In genomic region chr10:97452352-97452751, GRCh38 we compare ENCODE assay signal across 21 cellular contexts. TPM values are rescaled to one million over a fixed set of nuclear protein-coding genes. Genes with fewer than 3 reads are reported as not detected.
DNase-seq lines count a peak whose midpoint lies in the region; ATAC-seq and TF ChIP-seq lines count a peak whose summit lies in the region.
"Had no signal": no experiment of that assay in that cellular context is flagged by ENCODE, and none has a peak within 500 bp of the region (broad histone marks: within the 10 kb centered on the region; RNA-seq: fewer than 3 reads in every experiment).

No MANE protein-coding gene starts in this region.

- POLR2A ChIA-PET in T-cell (lab: Charles Lee): no interaction called here

- CTCF ChIA-PET in T-cell (lab: Charles Lee): interaction anchor here in 1 of 2 donors (0.7 kb wide), 1 partner anchor 12 kb away, joined by 3 read pairs; no protein-coding TSS in a partner anchor

- no peak overlapping the region for H3K4me3 ChIP-seq in epithelial cell of esophagus (ENCODE audit: low read length)
- H3K4me3 ChIP-seq: A549, GM12878, GM23248, MG63, PC-9 had no signal

- TF ChIP-seq CTCF in epithelial cell of esophagus (IDR thresholded peaks at IDR 0.05; ENCODE audit: insufficient read depth, low read depth, low read length, missing control alignments): no peak

- H3K4me3 Mint-ChIP-seq in activated naive CD4-positive, alpha-beta T cell treated with anti-CD3 and anti-CD28 coated beads, Interleukin-2, amount 50 U/mL, for 24 hours: no peak overlapping the region
- H3K4me3 Mint-ChIP-seq in T-cell: no peak overlapping the region
- H3K4me3 Mint-ChIP-seq in stimulated activated effector memory CD8-positive, alpha-beta T cell treated with anti-CD3 and anti-CD28 coated beads, Interleukin-12 subunit alpha, Interleukin-12 subunit beta, amount 100 ng/mL, for 72 hours: no peak overlapping the region
- H3K4me3 Mint-ChIP-seq: CD4-positive, alpha-beta memory T cell had no signal

- ATAC-seq in T-cell (replicated peaks in 1 of 4): no peak
- no peak for ATAC-seq in stimulated activated effector memory CD8-positive, alpha-beta T cell treated with anti-CD3 and anti-CD28 coated beads, Interleukin-12 subunit alpha, Interleukin-12 subunit beta, amount 100 ng/mL, for 72 hours
- ATAC-seq: A549, GM12878 had no signal

- H3K4me1 Mint-ChIP-seq in activated naive CD4-positive, alpha-beta T cell treated with anti-CD3 and anti-CD28 coated beads, Interleukin-2, amount 50 U/mL, for 24 hours: peaks cover 66% of the 10 kb centered on the region
- peaks cover 25 to 54% (median 52%) of the 10 kb centered on the region in 3 donors for H3K4me1 Mint-ChIP-seq in T-cell
- peaks cover 35% of the 10 kb centered on the region for H3K4me1 Mint-ChIP-seq in stimulated activated effector memory CD8-positive, alpha-beta T cell treated with anti-CD3 and anti-CD28 coated beads, Interleukin-12 subunit alpha, Interleukin-12 subunit beta, amount 100 ng/mL, for 72 hours

- H3K27me3 Mint-ChIP-seq in activated naive CD4-positive, alpha-beta T cell treated with anti-CD3 and anti-CD28 coated beads, Interleukin-2, amount 50 U/mL, for 24 hours: no peaks in the 10 kb centered on the region
- H3K27me3 Mint-ChIP-seq in T-cell: no peaks in the 10 kb centered on the region
- H3K27me3 Mint-ChIP-seq: CD4-positive, alpha-beta memory T cell had no signal

- H3K27ac Mint-ChIP-seq in activated naive CD4-positive, alpha-beta T cell treated with anti-CD3 and anti-CD28 coated beads, Interleukin-2, amount 50 U/mL, for 24 hours: peak overlapping the region; percentile 98
- peak overlapping the region; percentile 27 to 80 for H3K27ac Mint-ChIP-seq in T-cell
- peak overlapping the region; percentile 93 for H3K27ac Mint-ChIP-seq in stimulated activated effector memory CD8-positive, alpha-beta T cell treated with anti-CD3 and anti-CD28 coated beads, Interleukin-12 subunit alpha, Interleukin-12 subunit beta, amount 100 ng/mL, for 72 hours

- H3K9me3 Mint-ChIP-seq in activated naive CD4-positive, alpha-beta T cell treated with anti-CD3 and anti-CD28 coated beads, Interleukin-2, amount 50 U/mL, for 24 hours: no peaks in the 10 kb centered on the region
- no peaks in the 10 kb centered on the region for H3K9me3 Mint-ChIP-seq in T-cell
- no peaks in the 10 kb centered on the region for H3K9me3 Mint-ChIP-seq in stimulated activated effector memory CD8-positive, alpha-beta T cell treated with anti-CD3 and anti-CD28 coated beads, Interleukin-12 subunit alpha, Interleukin-12 subunit beta, amount 100 ng/mL, for 72 hours
- H3K9me3 Mint-ChIP-seq: CD4-positive, alpha-beta memory T cell had no signal

- no peak for DNase-seq in activated naive CD4-positive, alpha-beta T cell treated with anti-CD3 and anti-CD28 coated beads, Interleukin-2, amount 50 U/mL, for 16 hours
- DNase-seq in T-cell: no peak
- peak; percentile 32 for DNase-seq in epithelial cell of esophagus (ENCODE audit: low read depth)
- no peak for DNase-seq in stimulated activated effector memory CD8-positive, alpha-beta T cell treated with anti-CD3 and anti-CD28 coated beads, Interleukin-12 subunit alpha, Interleukin-12 subunit beta, amount 100 ng/mL, for 72 hours (ENCODE audit: low spot score in 2 of 2)
- DNase-seq in inferior parietal cortex (ENCODE audit: extremely low spot score): no peak
- no peak for DNase-seq in mucosa of gallbladder (ENCODE audit: low spot score)
- DNase-seq: Calu3; CD4-positive, alpha-beta memory T cell; GM23248; HCEC 1CT; Kasumi-1; MG63; NCI-H1048; NCI-H1436 treated with DMSO at 0.1 percent for 48 hours; NCI-H2029 treated with DMSO at 0.1 percent for 48 hours; NCI-H2171; NCI-H526; PC-9 had no signal

- peaks cover 8% of the 10 kb centered on the region for H3K36me3 Mint-ChIP-seq in activated naive CD4-positive, alpha-beta T cell treated with anti-CD3 and anti-CD28 coated beads, Interleukin-2, amount 50 U/mL, for 24 hours
- H3K36me3 Mint-ChIP-seq in T-cell: peaks cover 25% of the 10 kb centered on the region
- H3K36me3 Mint-ChIP-seq in stimulated activated effector memory CD8-positive, alpha-beta T cell treated with anti-CD3 and anti-CD28 coated beads, Interleukin-12 subunit alpha, Interleukin-12 subunit beta, amount 100 ng/mL, for 72 hours: peaks cover 60% of the 10 kb centered on the region

RNA-seq across cellular contexts. Expression of gene ZDHHC16, which starts 6.4 kb away (rescaled TPM):
- 10 to 100 TPM; 16.1 to 38.8 (median 36.2) TPM for total RNA-seq in T-cell
- 37.4 TPM for total RNA-seq in mucosa of gallbladder

RNA-seq across cellular contexts. Expression of gene EXOSC1, which starts 6.5 kb away (rescaled TPM):
- 10 to 100 TPM; 32.2 to 51.0 (median 46.8) TPM for total RNA-seq in T-cell
- 33.8 TPM for total RNA-seq in mucosa of gallbladder

RNA-seq across cellular contexts. Expression of gene PGAM1, which starts 26.4 kb away (rescaled TPM):
- total RNA-seq in T-cell (100 to 1,000 TPM in 1 of 5 donors, 10 to 100 TPM in 4; 66.3 to 108 (median 94.8) TPM), mucosa of gallbladder (270 TPM)

RNA-seq across cellular contexts. Expression of gene MMS19, which starts 45.9 kb away (rescaled TPM):
- total RNA-seq in T-cell (100 to 1,000 TPM in 2 of 5 donors, 10 to 100 TPM in 3; 73.8 to 106 (median 93.7) TPM), mucosa of gallbladder (48.1 TPM)

RNA-seq across cellular contexts. Expression of gene UBTD1, which starts 46.4 kb away (rescaled TPM):
- total RNA-seq in T-cell: 1 to 10 TPM; 1.0 to 2.4 (median 1.9) TPM
- 13.8 TPM for total RNA-seq in mucosa of gallbladder
